ENCODE assay signal across 1 cellular context in genomic region chr17:48994548-48995331, GRCh38.
TF ChIP-seq lines count a peak whose summit lies in the region.

No MANE protein-coding gene starts in this region.

TF ChIP-seq in endothelial cell of umbilical vein, 7 proteins besides CTCF, POLR2A, EP300 and RAD21 (continued from another document):
- TF ChIP-seq MAX (IDR thresholded peaks at IDR 0.05; ENCODE audit: insufficient read depth, insufficient read length) (no peak), POLR2AphosphoS5 (IDR thresholded peaks at IDR 0.05; ENCODE audit: insufficient read depth, low read depth, low read length) (no peak), GATA2 (IDR thresholded peaks at IDR 0.05; ENCODE audit: insufficient read depth, insufficient read length, low read depth, low read length) (no peak), MYC (IDR thresholded peaks at IDR 0.05; ENCODE audit: low read depth, low read length) (no peak), JUN (IDR thresholded peaks at IDR 0.05; ENCODE audit: borderline replicate concordance, insufficient read depth, insufficient read length, low read depth) (no peak), FOS (IDR thresholded peaks at IDR 0.05; ENCODE audit: borderline replicate concordance, insufficient read depth, low read length) (no peak)
